ENCODE assay signal across 16 cellular contexts in the genomic region with DNA sequence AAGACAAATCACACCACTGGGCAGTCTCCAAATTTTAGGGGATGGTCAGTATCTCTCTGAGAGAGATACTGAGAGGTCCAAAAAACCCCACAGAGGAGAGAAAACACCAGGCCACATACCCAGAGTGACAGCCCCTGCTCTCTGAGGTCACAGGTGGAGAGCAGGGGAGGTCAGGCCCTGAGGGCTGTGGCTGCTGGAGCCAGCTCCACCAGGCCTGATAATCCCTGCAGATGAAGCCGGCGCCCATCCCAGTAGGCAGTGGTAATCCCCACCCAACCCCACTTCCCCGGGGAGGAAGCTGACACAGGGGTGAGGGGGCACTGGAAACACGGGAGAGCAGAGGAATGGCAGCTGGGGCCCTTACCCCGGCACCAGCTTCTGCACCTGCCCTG. TPM values are rescaled to one million over a fixed set of nuclear protein-coding genes. Genes with fewer than 3 reads are reported as not detected.
DNase-seq lines count a peak whose midpoint lies in the region; ATAC-seq and TF ChIP-seq lines count a peak whose summit lies in the region.
"Had no signal": no experiment of that assay in that cellular context is flagged by ENCODE, and none has a peak within 500 bp of the region (broad histone marks: within the 10 kb centered on the region; RNA-seq: fewer than 3 reads in every experiment).

No MANE protein-coding gene starts in this region.

- no peak for TF ChIP-seq CTCF in OCI-LY7 (conservative IDR thresholded peaks at IDR 0.05; ENCODE audit: low read length)

- H3K27ac ChIP-seq in OCI-LY7 (ENCODE audit: low read depth, low read length, poor library complexity, severe bottlenecking) (no peak overlapping the region), thymus (ENCODE audit: low read depth) (peak overlapping the region; percentile 82)

- H3K4me2 ChIP-seq in OCI-LY7 (ENCODE audit: low read length), result no peak overlapping the region; the same call in 1 of the 2 replicates

- intact Hi-C loops in OCI-LY7 (cut with micrococcal nuclease; ENCODE audit: unreplicated experiment), result no loop called here

- H2AFZ ChIP-seq in OCI-LY7 (ENCODE audit: low read length), result peak overlapping the region; percentile 90

- ATAC-seq in memory B cell (ENCODE audit: low read depth) (no peak), GM21576 (IDR thresholded peaks at IDR 0.05; ENCODE audit: unreplicated experiment) (no peak)
- ATAC-seq: T-helper 17 cell had no signal

- H3K79me2 ChIP-seq in OCI-LY7 (ENCODE audit: insufficient read depth, low read depth, low read length), result no peaks in the 10 kb centered on the region

- H3K4me3 ChIP-seq in OCI-LY7 (ENCODE audit: low read depth, low read length, poor library complexity, severe bottlenecking) (no peak overlapping the region), thymus (ENCODE audit: low read length) (peak overlapping the region; percentile 10)
- H3K4me3 ChIP-seq: suprapubic skin had no signal

- H3K9me2 ChIP-seq in OCI-LY7 (ENCODE audit: insufficient read depth, low read length), result no peaks in the 10 kb centered on the region

- H3K9me3 ChIP-seq in OCI-LY7 (ENCODE audit: low read length), result no peaks in the 10 kb centered on the region
- no peaks in the 10 kb centered on the region for H3K9me3 ChIP-seq in thymus (ENCODE audit: control insufficient read depth)
- H3K9me3 ChIP-seq: suprapubic skin had no signal

- H3K27ac Mint-ChIP-seq in memory B cell, result peak overlapping the region; percentile 87
- H3K27ac Mint-ChIP-seq: activated CD4-positive, alpha-beta memory T cell treated with anti-CD3 and anti-CD28 coated beads for 36 hours; T-helper 17 cell had no signal

- H3K27me3 ChIP-seq in thymus (ENCODE audit: control insufficient read depth, insufficient read depth), result no peaks in the 10 kb centered on the region
- H3K27me3 ChIP-seq: suprapubic skin had no signal

- CTCF ChIA-PET in OCI-LY7 (lab: Charles Lee; ENCODE audit: unreplicated experiment), result interaction anchor here (0.6 kb wide), 3 partner anchors 22 to 71 kb away, joined by 3 read pairs; no protein-coding TSS in a partner anchor

- POLR2A ChIA-PET in OCI-LY7 (lab: Charles Lee), result interaction anchor here (0.6 to 1.8 kb wide), 6 partner anchors 26 to 355 kb away, joined by 3 to 10 read pairs (median 4); partner anchors contain the start of gene BMF

- no TSS peak for BruUV-seq in OCI-LY7 (replicated peaks; lab: Mats Ljungman, UMichigan)

- WGBS in thymus, result 24% methylated on average over 5 of the region's 5 CpGs

- H3K36me3 ChIP-seq in OCI-LY7 (ENCODE audit: insufficient read depth, low read length) (no peaks in the 10 kb centered on the region), thymus (ENCODE audit: control insufficient read depth, insufficient read depth) (no peaks in the 10 kb centered on the region)
- H3K36me3 ChIP-seq: suprapubic skin had no signal

- H4K20me1 ChIP-seq in OCI-LY7 (ENCODE audit: insufficient read depth, low read length), result no peaks in the 10 kb centered on the region

- no peaks in the 10 kb centered on the region for H3K9me3 Mint-ChIP-seq in memory B cell
- H3K9me3 Mint-ChIP-seq: activated CD4-positive, alpha-beta memory T cell treated with anti-CD3 and anti-CD28 coated beads for 36 hours had no signal

- peaks cover 14% of the 10 kb centered on the region for H3K4me1 Mint-ChIP-seq in memory B cell

- peak overlapping the region; percentile 46 for H3K4me3 Mint-ChIP-seq in memory B cell
- H3K4me3 Mint-ChIP-seq: activated CD4-positive, alpha-beta memory T cell treated with anti-CD3 and anti-CD28 coated beads for 36 hours; T-helper 17 cell had no signal

- H3K36me3 Mint-ChIP-seq in memory B cell, result no peaks in the 10 kb centered on the region
- H3K36me3 Mint-ChIP-seq: activated CD4-positive, alpha-beta memory T cell treated with anti-CD3 and anti-CD28 coated beads for 36 hours had no signal

- H3K4me1 ChIP-seq in OCI-LY7 (ENCODE audit: insufficient read depth, low read length, poor library complexity, severe bottlenecking) (peaks cover 33% of the 10 kb centered on the region), thymus (ENCODE audit: control insufficient read depth, insufficient read depth, low read length) (peaks cover 38% of the 10 kb centered on the region)

- no peaks in the 10 kb centered on the region for H3K27me3 Mint-ChIP-seq in memory B cell

- DNase-seq in DMS53 (lab: John Stamatoyannopoulos, UW), result peak; percentile 41
- no peak for DNase-seq in DMS53 treated with DMSO at 0.1 percent for 48 hours (lab: John Stamatoyannopoulos, UW; ENCODE audit: unreplicated experiment)
- DNase-seq in OCI-LY7 (ENCODE audit: low spot score), result no peak
- DNase-seq in memory B cell (ENCODE audit: low spot score in 2 of 2), result no peak
- no peak for DNase-seq in A172 (ENCODE audit: low spot score)
- no peak for DNase-seq in NK-92 (lab: John Stamatoyannopoulos, UW; ENCODE audit: unreplicated experiment)
- DNase-seq: activated CD4-positive, alpha-beta memory T cell treated with anti-CD3 and anti-CD28 coated beads for 36 hours; activated gamma-delta T cell treated with Interleukin-2 at 50 U/mL for 16 hours; erythroblast; mammary epithelial cell; MM.1S; retina; T-helper 17 cell had no signal

RNA-seq across cellular contexts. Expression of gene SRP14, which starts 31.2 kb away (rescaled TPM):
- 188 and 250 TPM in 2 replicates for total RNA-seq in OCI-LY7 (2014; rRNA removed; shearing (Covaris generic))
- total RNA-seq in OCI-LY7 (2022), result 130 TPM in 2 replicates
- 522 TPM for polyA plus RNA-seq in thymus
- total RNA-seq in A172 (2014; rRNA removed; shearing (Covaris generic)), result 337 and 421 TPM in 2 replicates

RNA-seq across cellular contexts. Expression of gene BMF, which starts 38.5 kb away (rescaled TPM):
- 4.8 and 5.3 TPM in 2 replicates for total RNA-seq in OCI-LY7 (2014; rRNA removed; shearing (Covaris generic))
- 11.1 and 11.3 TPM in 2 replicates for total RNA-seq in OCI-LY7 (2022)
- 70.4 TPM for polyA plus RNA-seq in thymus
- 0.83 and 1.8 TPM in 2 replicates for total RNA-seq in A172 (2014; rRNA removed; shearing (Covaris generic))
